Comparison of ENCODE assay signal across 13 cellular contexts in the genomic region with DNA sequence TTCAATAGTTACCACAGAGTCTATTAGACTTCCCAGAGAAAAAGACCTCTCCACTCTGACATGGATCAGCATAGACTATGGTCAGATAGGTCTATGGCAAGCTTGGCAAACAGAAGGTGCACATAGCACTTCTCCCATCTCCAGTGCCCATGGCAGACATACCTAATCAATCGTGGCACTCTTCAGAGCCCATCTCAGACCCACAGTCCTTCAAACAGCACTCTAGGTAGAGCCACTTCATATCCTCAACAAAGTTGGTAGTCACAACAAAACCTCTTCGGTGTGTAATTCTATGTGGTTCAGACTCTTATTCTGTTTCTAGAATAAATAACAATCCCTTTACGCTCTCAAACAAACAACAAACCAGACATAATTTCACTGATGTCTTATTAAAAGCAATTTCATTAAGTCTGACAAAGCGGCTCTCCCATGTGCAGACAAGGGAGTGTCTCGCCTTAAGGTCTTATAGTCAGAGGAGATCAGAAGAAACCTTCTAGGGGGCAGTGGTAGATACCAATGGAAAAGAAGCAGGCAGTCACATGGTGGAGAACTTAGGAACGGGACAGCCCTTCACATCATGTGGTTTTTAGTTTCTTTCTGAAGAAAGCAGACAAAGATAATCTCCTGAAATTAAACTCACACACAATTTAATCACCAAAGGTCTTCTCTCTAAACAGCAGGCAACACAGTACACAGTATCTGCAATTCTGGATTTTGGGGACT.
A peak's percentile ranks its signal among the peaks of the same experiment; 100 is the strongest.
DNase-seq lines count a peak whose midpoint lies in the region; ATAC-seq and TF ChIP-seq lines count a peak whose summit lies in the region.
"Had no signal": no experiment of that assay in that cellular context is flagged by ENCODE, and none has a peak within 500 bp of the region (broad histone marks: within the 10 kb centered on the region; RNA-seq: fewer than 3 reads in every experiment).

No MANE protein-coding gene starts in this region.

- H2AK5ac ChIP-seq in mesendoderm (ENCODE audit: low read length): no peak overlapping the region

- H3K4me2 ChIP-seq in fibroblast of lung (ENCODE audit: extremely low read depth, insufficient read depth, low read length): no peak overlapping the region
- H3K4me2 ChIP-seq in mesendoderm (ENCODE audit: low read length): no peak overlapping the region

- WGBS in mesendoderm (ENCODE audit: extremely low coverage, insufficient coverage, low lambda C conversion rate): 100% methylated on average over 1 of the region's 6 CpGs

- no peaks in the 10 kb centered on the region for H3K36me3 ChIP-seq in fibroblast of lung (ENCODE audit: control insufficient read depth, insufficient read depth, low read length)
- H3K36me3 ChIP-seq in mesendoderm (ENCODE audit: control insufficient read depth, insufficient read depth, low read length): no peaks in the 10 kb centered on the region
- H3K36me3 ChIP-seq: right lobe of liver, tibial nerve had no signal

- no peak for DNase-seq in activated CD4-positive, alpha-beta T cell treated with anti-CD3 and anti-CD28 coated beads, Interleukin-2, amount 10 ng/mL, durations not matched to agents 24 days and 14 days
- DNase-seq in activated CD4-positive, alpha-beta T cell treated with anti-CD3 and anti-CD28 coated beads, Interleukin-2, amount 50 U/mL, for 1 hour: no peak
- no peak for DNase-seq in activated B cell treated with CpG ODN at 0.5 μM for 24 hours
- no peak for DNase-seq in fibroblast of lung (ENCODE audit: low read depth in 2 of 2)
- no peak for DNase-seq in cerebellar nuclear complex (lab: John Stamatoyannopoulos, UW)
- no peak for DNase-seq in mesendoderm
- DNase-seq: anterior cingulate cortex, NCI-H2029 treated with DMSO at 0.1 percent for 48 hours, right lobe of liver, SW 1271 had no signal

- no peaks in the 10 kb centered on the region for H3K27me3 Mint-ChIP-seq in activated CD4-positive, alpha-beta T cell treated with anti-CD3 and anti-CD28 coated beads, Interleukin-2, amount 10 ng/mL, durations not matched to agents 24 days and 14 days
- H3K27me3 Mint-ChIP-seq in activated B cell treated with CpG ODN at 0.5 μM for 24 hours: no peaks in the 10 kb centered on the region
- H3K27me3 Mint-ChIP-seq in stimulated activated naive CD8-positive, alpha-beta T cell treated with anti-CD3 and anti-CD28 coated beads, Interleukin-15, Interleukin-2, amounts not matched to agents 100 ng/mL and 50 ng/mL, for 24 hours: no peaks in the 10 kb centered on the region

- ATAC-seq in activated B cell treated with CpG ODN at 0.5 μM for 24 hours (ENCODE audit: low read depth): peak; percentile 37
- no peak for ATAC-seq in GM19035 (IDR thresholded peaks at IDR 0.05; ENCODE audit: unreplicated experiment)

- H3K9ac ChIP-seq in fibroblast of lung (ENCODE audit: insufficient read depth, low read length) (no peak overlapping the region), mesendoderm (ENCODE audit: low read length) (no peak overlapping the region)

- peak overlapping the region; percentile 77 for H3K27ac Mint-ChIP-seq in activated CD4-positive, alpha-beta T cell treated with anti-CD3 and anti-CD28 coated beads, Interleukin-2, amount 10 ng/mL, durations not matched to agents 24 days and 14 days
- H3K27ac Mint-ChIP-seq in activated B cell treated with CpG ODN at 0.5 μM for 24 hours: peak overlapping the region; percentile 85
- peak overlapping the region; percentile 95 for H3K27ac Mint-ChIP-seq in stimulated activated naive CD8-positive, alpha-beta T cell treated with anti-CD3 and anti-CD28 coated beads, Interleukin-15, Interleukin-2, amounts not matched to agents 100 ng/mL and 50 ng/mL, for 24 hours

- no peak overlapping the region for H3K18ac ChIP-seq in mesendoderm (ENCODE audit: low read length)

- intact Hi-C loops in activated CD4-positive, alpha-beta T cell treated with anti-CD3 and anti-CD28 coated beads, Interleukin-2, amount 10 ng/mL, durations not matched to agents 24 days and 14 days (cut with micrococcal nuclease): no loop called here
- intact Hi-C loops in activated B cell treated with CpG ODN at 0.5 μM for 24 hours (cut with micrococcal nuclease): loop anchor here (1.0 to 2.0 kb wide), 2 partner anchors 10 to 17 kb away; no protein-coding TSS in a partner anchor

- H3K79me2 ChIP-seq in fibroblast of lung (ENCODE audit: control insufficient read depth, insufficient read depth, low read length) (peaks cover 35% of the 10 kb centered on the region), mesendoderm (ENCODE audit: control insufficient read depth, insufficient read depth, low read length) (no peaks in the 10 kb centered on the region)

- no peak overlapping the region for H2BK15ac ChIP-seq in mesendoderm (replicated peaks; ENCODE audit: low read depth)

- H3K4me1 ChIP-seq in fibroblast of lung (ENCODE audit: control insufficient read depth, extremely low read depth, insufficient read depth, low read length) (peaks cover 33% of the 10 kb centered on the region), mesendoderm (ENCODE audit: control insufficient read depth, low read depth, low read length) (no peaks in the 10 kb centered on the region)

- POLR2A ChIA-PET in activated B cell treated with CpG ODN at 0.5 μM for 24 hours (lab: Charles Lee): interaction anchor here (1.0 to 34.8 kb wide), 6 partner anchors 9 to 31 kb away, joined by 3 to 785 read pairs (median 27); no protein-coding TSS in a partner anchor

- CTCF ChIA-PET in activated B cell treated with CpG ODN at 0.5 μM for 24 hours (lab: Charles Lee): no interaction called here

- H2AFZ ChIP-seq in fibroblast of lung (ENCODE audit: low read length): no peak overlapping the region

- no peaks in the 10 kb centered on the region for H3K27me3 ChIP-seq in fibroblast of lung (ENCODE audit: control insufficient read depth, insufficient read depth, low read length)
- H3K27me3 ChIP-seq in mesendoderm (ENCODE audit: insufficient read depth, low read length, poor library complexity): no peaks in the 10 kb centered on the region
- H3K27me3 ChIP-seq: right lobe of liver, tibial nerve had no signal

- no peaks in the 10 kb centered on the region for H4K20me1 ChIP-seq in fibroblast of lung (ENCODE audit: control insufficient read depth, extremely low read depth, insufficient read depth, low read length)

- H3K9me3 Mint-ChIP-seq in activated CD4-positive, alpha-beta T cell treated with anti-CD3 and anti-CD28 coated beads, Interleukin-2, amount 10 ng/mL, durations not matched to agents 24 days and 14 days: no peaks in the 10 kb centered on the region
- H3K9me3 Mint-ChIP-seq in activated B cell treated with CpG ODN at 0.5 μM for 24 hours: no peaks in the 10 kb centered on the region
- H3K9me3 Mint-ChIP-seq in stimulated activated naive CD8-positive, alpha-beta T cell treated with anti-CD3 and anti-CD28 coated beads, Interleukin-15, Interleukin-2, amounts not matched to agents 100 ng/mL and 50 ng/mL, for 24 hours: no peaks in the 10 kb centered on the region

- H3K36me3 Mint-ChIP-seq in activated CD4-positive, alpha-beta T cell treated with anti-CD3 and anti-CD28 coated beads, Interleukin-2, amount 10 ng/mL, durations not matched to agents 24 days and 14 days (ENCODE audit: low read depth): peaks cover 65% of the 10 kb centered on the region
- peaks cover 87% of the 10 kb centered on the region for H3K36me3 Mint-ChIP-seq in activated B cell treated with CpG ODN at 0.5 μM for 24 hours (ENCODE audit: low read depth)
- peaks cover 89% of the 10 kb centered on the region for H3K36me3 Mint-ChIP-seq in stimulated activated naive CD8-positive, alpha-beta T cell treated with anti-CD3 and anti-CD28 coated beads, Interleukin-15, Interleukin-2, amounts not matched to agents 100 ng/mL and 50 ng/mL, for 24 hours (ENCODE audit: low read depth)

- H3K4me3 ChIP-seq in fibroblast of lung (replicated peaks in 1 of 4; ENCODE audit: control extremely low read depth in 1 of 4, insufficient read depth in 1 of 4, low read depth in 3 of 4, low read length in 4 of 4) (no peak overlapping the region), mesendoderm (ENCODE audit: low read length) (no peak overlapping the region)
- H3K4me3 ChIP-seq: right lobe of liver, tibial nerve had no signal

- H3K4ac ChIP-seq in mesendoderm (ENCODE audit: low read depth, low read length): no peak overlapping the region

- peak overlapping the region; percentile 65 for H3K4me3 Mint-ChIP-seq in activated CD4-positive, alpha-beta T cell treated with anti-CD3 and anti-CD28 coated beads, Interleukin-2, amount 10 ng/mL, durations not matched to agents 24 days and 14 days
- H3K4me3 Mint-ChIP-seq in activated B cell treated with CpG ODN at 0.5 μM for 24 hours: peak overlapping the region; percentile 57
- peak overlapping the region; percentile 66 for H3K4me3 Mint-ChIP-seq in stimulated activated naive CD8-positive, alpha-beta T cell treated with anti-CD3 and anti-CD28 coated beads, Interleukin-15, Interleukin-2, amounts not matched to agents 100 ng/mL and 50 ng/mL, for 24 hours

- H4K8ac ChIP-seq in mesendoderm (ENCODE audit: low read depth, low read length): no peak overlapping the region

- no peak overlapping the region for H4K5ac ChIP-seq in mesendoderm (ENCODE audit: low read length)

- no peaks in the 10 kb centered on the region for H3K79me1 ChIP-seq in mesendoderm (ENCODE audit: low read length)

- H3K23ac ChIP-seq in mesendoderm (ENCODE audit: low read length): no peak overlapping the region

- H3K56ac ChIP-seq in mesendoderm (ENCODE audit: low read length): no peak overlapping the region

- H2BK5ac ChIP-seq in mesendoderm (ENCODE audit: low read length): no peak overlapping the region

- H3K9me3 ChIP-seq in fibroblast of lung (ENCODE audit: control insufficient read depth, insufficient read depth, low read depth, low read length): no peaks in the 10 kb centered on the region
- H3K9me3 ChIP-seq: right lobe of liver, tibial nerve had no signal

- H3K4me1 Mint-ChIP-seq in activated CD4-positive, alpha-beta T cell treated with anti-CD3 and anti-CD28 coated beads, Interleukin-2, amount 10 ng/mL, durations not matched to agents 24 days and 14 days: peaks cover 67% of the 10 kb centered on the region
- H3K4me1 Mint-ChIP-seq in activated B cell treated with CpG ODN at 0.5 μM for 24 hours: peaks cover 96% of the 10 kb centered on the region
- peaks cover 98% of the 10 kb centered on the region for H3K4me1 Mint-ChIP-seq in stimulated activated naive CD8-positive, alpha-beta T cell treated with anti-CD3 and anti-CD28 coated beads, Interleukin-15, Interleukin-2, amounts not matched to agents 100 ng/mL and 50 ng/mL, for 24 hours (ENCODE audit: low read depth)

- TF ChIP-seq CTCF in activated B cell treated with CpG ODN at 0.5 μM for 24 hours (IDR thresholded peaks at IDR 0.05) (no peak), fibroblast of lung (conservative IDR thresholded peaks at IDR 0.05 in 1 of 2, IDR thresholded peaks at IDR 0.05 in 1 of 2; ENCODE audit: low read depth in 1 of 2, low read length in 2 of 2) (no peak)

- H3K27ac ChIP-seq in fibroblast of lung (ENCODE audit: insufficient read depth, low read length) (peak overlapping the region; percentile 94), mesendoderm (ENCODE audit: low read depth, low read length) (no peak overlapping the region)
- H3K27ac ChIP-seq: right lobe of liver had no signal

- no peak overlapping the region for H2BK120ac ChIP-seq in mesendoderm (ENCODE audit: low read depth, low read length)
